Comparison of ENCODE assay signal across 9 cellular contexts in genomic region chr19:33245948-33246728, GRCh38. TPM values are rescaled to one million over a fixed set of nuclear protein-coding genes. Genes with fewer than 3 reads are reported as not detected.
DNase-seq lines count a peak whose midpoint lies in the region; ATAC-seq and TF ChIP-seq lines count a peak whose summit lies in the region.
"Had no signal": no experiment of that assay in that cellular context is flagged by ENCODE, and none has a peak within 500 bp of the region (broad histone marks: within the 10 kb centered on the region; RNA-seq: fewer than 3 reads in every experiment).

No MANE protein-coding gene starts in this region.

- no peak for ATAC-seq in GM19328 (IDR thresholded peaks at IDR 0.05; ENCODE audit: unreplicated experiment)

- no peaks in the 10 kb centered on the region for H3K9me3 Mint-ChIP-seq in nephron
- H3K9me3 Mint-ChIP-seq: activated B cell treated with CpG ODN at 0.5 μM for 24 hours had no signal

- no peaks in the 10 kb centered on the region for H3K36me3 Mint-ChIP-seq in nephron (ENCODE audit: low read depth)

- H3K27ac Mint-ChIP-seq in nephron = no peak overlapping the region
- H3K27ac Mint-ChIP-seq: activated B cell treated with CpG ODN at 0.5 μM for 24 hours had no signal

- no peak overlapping the region for H3K4me3 Mint-ChIP-seq in nephron
- H3K4me3 Mint-ChIP-seq: activated B cell treated with CpG ODN at 0.5 μM for 24 hours had no signal

- DNase-seq in COLO668 (lab: John Stamatoyannopoulos, UW; ENCODE audit: unreplicated experiment) = peak; percentile 10
- DNase-seq in dermis blood vessel endothelial cell = peak; percentile 15
- no peak for DNase-seq in NCI-H1436 treated with DMSO at 0.1 percent for 48 hours (lab: John Stamatoyannopoulos, UW)
- DNase-seq in HK-2 (ENCODE audit: unreplicated experiment) = no peak
- DNase-seq in DMS114 treated with DMSO at 0.1 percent for 48 hours (lab: John Stamatoyannopoulos, UW; ENCODE audit: unreplicated experiment) = no peak
- DNase-seq: activated B cell treated with CpG ODN at 0.5 μM for 24 hours had no signal

- peaks cover 7% of the 10 kb centered on the region for H3K27me3 Mint-ChIP-seq in nephron (ENCODE audit: low read depth)

- no peaks in the 10 kb centered on the region for H3K4me1 Mint-ChIP-seq in nephron
- H3K4me1 Mint-ChIP-seq: activated B cell treated with CpG ODN at 0.5 μM for 24 hours had no signal

- TF ChIP-seq CTCF in LNCAP (IDR thresholded peaks at IDR 0.05) (peak; percentile 61), nephron (IDR thresholded peaks at IDR 0.05; ENCODE audit: unreplicated experiment in 3 of 3) (peak; percentile 15 to 43 (median 33))

RNA-seq across cellular contexts. Expression of gene SLC7A10, which starts 20.5 kb away (rescaled TPM):
- total RNA-seq in dermis blood vessel endothelial cell = 0.17 TPM in 1 of 2 replicates, not detected in the other
- total RNA-seq: activated B cell treated with CpG ODN at 0.5 μM for 24 hours had no signal

RNA-seq across cellular contexts. Expression of gene LRP3, which starts 52.0 kb away (rescaled TPM):
- total RNA-seq in dermis blood vessel endothelial cell = 6.6 and 12.0 TPM in 2 replicates
- total RNA-seq: activated B cell treated with CpG ODN at 0.5 μM for 24 hours had no signal

RNA-seq across cellular contexts. Expression of gene CEBPA, which starts 56.2 kb away (rescaled TPM):
- 0.17 and 0.19 TPM in 2 replicates for total RNA-seq in dermis blood vessel endothelial cell

Comparison
In these comparisons a context has a peak if more than half of its experiments do, and no peak if none do; other contexts are left out.
1. DNase-seq: peak in COLO668 (single experiment) and dermis blood vessel endothelial cell (single experiment); none in NCI-H1436 treated with DMSO at 0.1 percent for 48 hours (single experiment), HK-2 (single experiment) and DMS114 treated with DMSO at 0.1 percent for 48 hours (single experiment).